In genomic region chr1:93713247-93713764, GRCh38 we compare ENCODE assay signal across 24 cellular contexts. TPM values are rescaled to one million over a fixed set of nuclear protein-coding genes. Genes with fewer than 3 reads are reported as not detected.
DNase-seq lines count a peak whose midpoint lies in the region; FAIRE-seq and TF ChIP-seq lines count a peak whose summit lies in the region.
"Had no signal": no experiment of that assay in that cellular context is flagged by ENCODE, and none has a peak within 500 bp of the region (broad histone marks: within the 10 kb centered on the region; RNA-seq: fewer than 3 reads in every experiment).

No MANE protein-coding gene starts in this region.

- no peaks in the 10 kb centered on the region for H3K9me1 ChIP-seq in keratinocyte (ENCODE audit: control insufficient read depth, extremely low read depth, insufficient read depth, low read length)

- peaks cover 25% of the 10 kb centered on the region for H3K4me1 Mint-ChIP-seq in glutamatergic neuron (ENCODE audit: low read depth, unreplicated experiment)

- H3K27ac ChIP-seq in keratinocyte (ENCODE audit: control insufficient read depth, insufficient read depth, low read length) (no peak overlapping the region), substantia nigra (ENCODE audit: low read depth, low read length, poor library complexity, severe bottlenecking) (no peak overlapping the region)

- no peaks in the 10 kb centered on the region for H3K27me3 ChIP-seq in keratinocyte (ENCODE audit: control insufficient read depth, extremely low read depth, insufficient read depth, low read length)
- H3K27me3 ChIP-seq: MG63 had no signal

- H3K4me2 ChIP-seq in keratinocyte (ENCODE audit: control insufficient read depth, extremely low read depth, insufficient read depth, low read depth, low read length) = no peak overlapping the region

- H3K4me1 ChIP-seq in keratinocyte (ENCODE audit: control insufficient read depth, extremely low read depth, insufficient read depth, low read length) = no peaks in the 10 kb centered on the region

- H2AFZ ChIP-seq in keratinocyte (ENCODE audit: control insufficient read depth, low read length) = no peak overlapping the region

- no peak overlapping the region for H3K27ac Mint-ChIP-seq in glutamatergic neuron (ENCODE audit: unreplicated experiment)
- H3K27ac Mint-ChIP-seq: CD4-positive, CD25-positive, alpha-beta regulatory T cell; HFFc6 had no signal

- dilution Hi-C loops in keratinocyte (cut with MboI; ENCODE audit: extremely low pct_ligation_motif_present, low sequenced_read_pairs) = no loop called here

- no peak overlapping the region for H3K9ac ChIP-seq in keratinocyte (ENCODE audit: control insufficient read depth, extremely low read depth, insufficient read depth, low read length)

- H3K36me3 Mint-ChIP-seq in glutamatergic neuron (ENCODE audit: unreplicated experiment) = no peaks in the 10 kb centered on the region
- H3K36me3 Mint-ChIP-seq: CD4-positive, CD25-positive, alpha-beta regulatory T cell had no signal

- peaks cover 4% of the 10 kb centered on the region for H3K9me3 ChIP-seq in keratinocyte (ENCODE audit: control insufficient read depth, low read depth, low read length)

- no peak overlapping the region for H3K4me3 Mint-ChIP-seq in glutamatergic neuron (ENCODE audit: unreplicated experiment)
- H3K4me3 Mint-ChIP-seq: CD4-positive, CD25-positive, alpha-beta regulatory T cell; HFFc6 had no signal

- H3K4me3 ChIP-seq in AG10803 (ENCODE audit: low read length) (no peak overlapping the region), keratinocyte (ENCODE audit: control insufficient read depth in 2 of 3, extremely low read depth in 1 of 3, insufficient read depth in 2 of 3, low read depth in 1 of 3, low read length in 3 of 3) (no peak overlapping the region)
- H3K4me3 ChIP-seq: MG63 had no signal

- H3K9me3 Mint-ChIP-seq in glutamatergic neuron (ENCODE audit: unreplicated experiment) = peaks cover 3% of the 10 kb centered on the region

- H4K20me1 ChIP-seq in keratinocyte (ENCODE audit: control insufficient read depth, extremely low read depth, insufficient read depth, low read length) = no peaks in the 10 kb centered on the region

- no peaks in the 10 kb centered on the region for H3K79me2 ChIP-seq in keratinocyte (ENCODE audit: control insufficient read depth, insufficient read depth, low read length)

- no peaks in the 10 kb centered on the region for H3K36me3 ChIP-seq in keratinocyte (ENCODE audit: control insufficient read depth in 2 of 2, extremely low read depth in 1 of 2, insufficient read depth in 2 of 2, low read length in 2 of 2)
- H3K36me3 ChIP-seq: MG63 had no signal

- DNase-seq in AG10803 (ENCODE audit: low read depth) (peak; percentile 44), EH (ENCODE audit: low read depth) (peak; percentile 63), NOMO-1 treated with DMSO at 0.1 percent for 48 hours (lab: John Stamatoyannopoulos, UW; ENCODE audit: unreplicated experiment) (peak; percentile 62), keratinocyte (ENCODE audit: low read depth, low spot score) (no peak), NCI-H446 treated with DMSO at 0.1 percent for 48 hours (lab: John Stamatoyannopoulos, UW) (no peak), NCI-H510A treated with DMSO at 0.1 percent for 48 hours (lab: John Stamatoyannopoulos, UW) (no peak), glutamatergic neuron (no peak), substantia nigra (lab: John Stamatoyannopoulos, UW) (no peak)
- DNase-seq: AML-193; CD4-positive, CD25-positive, alpha-beta regulatory T cell; COR-L47; DMS 273 treated with DMSO at 0.1 percent for 48 hours; HFFc6; Kasumi-1; MG63; NCI-H1092 treated with DMSO at 0.1 percent for 48 hours; NCI-H1694; NCI-H2081 treated with DMSO at 0.1 percent for 48 hours; NCI-H748 treated with DMSO at 0.1 percent for 48 hours; NK-92 treated with Interleukin-12 subunit alpha and Interleukin-12 subunit beta, amount 100 ng/mL, for 24 hours; PC-3; RPMI8226; SHP77 treated with DMSO at 0.1 percent for 48 hours had no signal

- H3K27me3 Mint-ChIP-seq in glutamatergic neuron (ENCODE audit: unreplicated experiment) = peaks cover 1% of the 10 kb centered on the region
- H3K27me3 Mint-ChIP-seq: CD4-positive, CD25-positive, alpha-beta regulatory T cell had no signal

- TF ChIP-seq CTCF in AG10803 (conservative IDR thresholded peaks at IDR 0.05; ENCODE audit: low read length) (no peak), keratinocyte (optimal IDR thresholded peaks at IDR 0.05 in 1 of 3, IDR thresholded peaks at IDR 0.05 in 1 of 3, conservative IDR thresholded peaks at IDR 0.05 in 1 of 3; ENCODE audit: extremely low read depth in 1 of 3, insufficient read depth in 2 of 3, low read length in 3 of 3) (no peak), glutamatergic neuron (IDR thresholded peaks at IDR 0.05; ENCODE audit: partially characterized antibody, unreplicated experiment) (no peak)

- FAIRE-seq in keratinocyte (lab: Jason Lieb, UNC) = peak; percentile 20
- FAIRE-seq: H54 had no signal

RNA-seq across cellular contexts. Expression of gene BCAR3, which starts 31.7 kb away (rescaled TPM):
- polyA plus RNA-seq in keratinocyte = 51.2 to 95.4 TPM (median 77.2 TPM) in 3 replicates
- polyA plus RNA-seq in keratinocyte (2011; ENCODE audit: low read depth) = 38.7 TPM
- polyA plus RNA-seq in keratinocyte (2011; cell fraction: cytosol; rRNA removed) = 67.5 and 68.4 TPM in 2 replicates
- 113 and 127 TPM in 2 replicates for polyA plus RNA-seq in keratinocyte (2011; cell fraction: nucleus; rRNA removed)
- 50.7 and 81.5 TPM in 2 replicates for polyA plus RNA-seq in keratinocyte (2012; ENCODE audit: low replicate concordance)
- 46.0 to 84.4 TPM (median 64.1 TPM) in 3 replicates for polyA minus RNA-seq in keratinocyte
- 90.7 TPM for polyA minus RNA-seq in keratinocyte (2011; cell fraction: cytosol; rRNA and poly(A)+ RNA removed)
- 83.5 and 121 TPM in 2 replicates for polyA minus RNA-seq in keratinocyte (2011; cell fraction: nucleus; rRNA and poly(A)+ RNA removed)
- 12.8 TPM for total RNA-seq in glutamatergic neuron (ENCODE audit: unreplicated experiment)

Comparison
In these comparisons a context has a peak if more than half of its experiments do, and no peak if none do; other contexts are left out.
1. DNase-seq: peak in AG10803 (single experiment), EH (single experiment) and NOMO-1 treated with DMSO at 0.1 percent for 48 hours (single experiment); none in keratinocyte (single experiment), NCI-H446 treated with DMSO at 0.1 percent for 48 hours (single experiment), NCI-H510A treated with DMSO at 0.1 percent for 48 hours (single experiment), glutamatergic neuron (single experiment) and substantia nigra (0 of 49).